21 cellular contexts compared by ENCODE assay signal in the genomic region with DNA sequence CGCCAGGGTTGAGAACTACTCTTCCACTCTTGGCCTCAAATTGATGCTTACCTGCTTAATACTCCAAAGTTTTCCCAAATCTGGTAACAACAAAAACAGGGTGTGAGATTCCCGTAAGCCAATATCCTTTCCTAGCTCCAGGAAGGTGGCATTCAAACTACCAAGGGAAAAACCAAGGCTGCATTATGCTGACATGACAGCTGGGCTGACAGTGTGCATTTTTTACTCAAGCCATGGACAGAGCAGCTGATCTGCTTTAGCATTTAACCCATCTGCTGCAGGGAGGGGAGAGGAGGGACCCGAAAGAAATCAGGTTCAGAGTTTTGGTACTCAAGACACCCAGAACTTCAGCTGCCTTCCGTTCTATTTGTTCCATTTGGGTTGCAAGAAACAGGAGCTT. TPM values are rescaled to one million over a fixed set of nuclear protein-coding genes. Genes with fewer than 3 reads are reported as not detected.
"Had no signal": no experiment of that assay in that cellular context is flagged by ENCODE, and none has a peak within 500 bp of the region (broad histone marks: within the 10 kb centered on the region; RNA-seq: fewer than 3 reads in every experiment).

No MANE protein-coding gene starts in this region.

- H3K4me3 Mint-ChIP-seq: mesothelial cell of epicardium; naive thymus-derived CD4-positive, alpha-beta T cell; natural killer cell treated with Interleukin-12 subunit alpha and Interleukin-12 subunit beta and Interleukin-15 and Interleukin-18, amount 100 ng/mL, for 72 hours; stimulated activated effector memory CD8-positive, alpha-beta T cell treated with anti-CD3 and anti-CD28 coated beads, Interleukin-12 subunit alpha, Interleukin-12 subunit beta, amount 100 ng/mL, for 72 hours; stimulated activated naive CD8-positive, alpha-beta T cell treated with anti-CD3 and anti-CD28 coated beads, Interleukin-15, Interleukin-2, amounts not matched to agents 100 ng/mL and 50 ng/mL, for 24 hours; type B pancreatic cell had no signal

- H3K4me3 ChIP-seq: left ventricle myocardium inferior, lung, ovary, right atrium auricular region, spleen, suprapubic skin, thoracic aorta, tibial artery, uterus had no signal

- H3K27ac ChIP-seq: left ventricle myocardium inferior, ovary, right atrium auricular region, spleen, suprapubic skin, thoracic aorta, tibial artery, uterus had no signal

- H3K36me3 ChIP-seq: left ventricle myocardium inferior, ovary, right atrium auricular region, spleen, suprapubic skin, thoracic aorta, tibial artery, uterus had no signal

- DNase-seq: islet precursor cell; left ventricle myocardium inferior; mesendoderm; naive thymus-derived CD4-positive, alpha-beta T cell; ovary; small intestine; spleen; stimulated activated CD4-positive, alpha-beta T cell treated with anti-CD3 and anti-CD28 coated beads, Interleukin-4, amount 100 ng/mL, for 24 hours; stimulated activated naive CD4-positive, alpha-beta T cell; tibial artery; uterus had no signal

- H3K9me3 ChIP-seq: left ventricle myocardium inferior, ovary, right atrium auricular region, spleen, suprapubic skin, thoracic aorta, tibial artery, uterus had no signal

- H3K36me3 Mint-ChIP-seq: mesothelial cell of epicardium; natural killer cell treated with Interleukin-12 subunit alpha and Interleukin-12 subunit beta and Interleukin-15 and Interleukin-18, amount 100 ng/mL, for 72 hours; stimulated activated effector memory CD8-positive, alpha-beta T cell treated with anti-CD3 and anti-CD28 coated beads, Interleukin-12 subunit alpha, Interleukin-12 subunit beta, amount 100 ng/mL, for 72 hours; type B pancreatic cell had no signal

- H3K4me1 Mint-ChIP-seq: mesothelial cell of epicardium had no signal

- H3K27me3 Mint-ChIP-seq: natural killer cell treated with Interleukin-12 subunit alpha and Interleukin-12 subunit beta and Interleukin-15 and Interleukin-18, amount 100 ng/mL, for 72 hours; progenitor cell of endocrine pancreas; stimulated activated naive CD8-positive, alpha-beta T cell treated with anti-CD3 and anti-CD28 coated beads, Interleukin-15, Interleukin-2, amounts not matched to agents 100 ng/mL and 50 ng/mL, for 24 hours; type B pancreatic cell had no signal

- H3K4me1 ChIP-seq: left ventricle myocardium inferior, right atrium auricular region, suprapubic skin, uterus had no signal

- H3K9me3 Mint-ChIP-seq: mesothelial cell of epicardium; natural killer cell treated with Interleukin-12 subunit alpha and Interleukin-12 subunit beta and Interleukin-15 and Interleukin-18, amount 100 ng/mL, for 72 hours; stimulated activated effector memory CD8-positive, alpha-beta T cell treated with anti-CD3 and anti-CD28 coated beads, Interleukin-12 subunit alpha, Interleukin-12 subunit beta, amount 100 ng/mL, for 72 hours; stimulated activated naive CD8-positive, alpha-beta T cell treated with anti-CD3 and anti-CD28 coated beads, Interleukin-15, Interleukin-2, amounts not matched to agents 100 ng/mL and 50 ng/mL, for 24 hours; type B pancreatic cell had no signal

- H3K27me3 ChIP-seq: ovary, right atrium auricular region, spleen, suprapubic skin, tibial artery, uterus had no signal

- H3K27ac Mint-ChIP-seq: mesothelial cell of epicardium; naive thymus-derived CD4-positive, alpha-beta T cell; natural killer cell treated with Interleukin-12 subunit alpha and Interleukin-12 subunit beta and Interleukin-15 and Interleukin-18, amount 100 ng/mL, for 72 hours; progenitor cell of endocrine pancreas; stimulated activated effector memory CD8-positive, alpha-beta T cell treated with anti-CD3 and anti-CD28 coated beads, Interleukin-12 subunit alpha, Interleukin-12 subunit beta, amount 100 ng/mL, for 72 hours; stimulated activated naive CD8-positive, alpha-beta T cell treated with anti-CD3 and anti-CD28 coated beads, Interleukin-15, Interleukin-2, amounts not matched to agents 100 ng/mL and 50 ng/mL, for 24 hours; type B pancreatic cell had no signal

RNA-seq across cellular contexts. Expression of a gene that starts 49.8 kb away (rescaled TPM):
- polyA plus RNA-seq: naive thymus-derived CD4-positive, alpha-beta T cell had no signal
